In the genomic region with DNA sequence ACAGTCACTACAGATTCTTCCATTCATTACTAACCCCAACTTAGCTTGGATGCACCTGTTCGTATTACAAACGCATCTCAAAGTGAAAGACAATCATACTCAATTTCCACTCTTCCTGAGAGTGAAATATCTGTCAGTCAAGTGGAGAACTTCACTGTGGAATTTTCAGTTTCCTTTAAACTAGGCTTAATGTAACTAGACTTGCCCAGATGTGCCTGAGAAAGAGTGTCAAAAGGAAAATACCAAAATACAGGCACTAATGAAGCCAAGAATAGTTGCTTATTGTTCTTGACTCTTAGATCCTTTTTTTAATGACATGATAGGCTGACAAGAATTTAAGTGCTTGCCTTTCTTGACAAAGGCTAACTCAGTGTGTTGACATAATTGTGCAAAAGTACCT, we compare ENCODE assay signal across 19 cellular contexts.
DNase-seq lines count a peak whose midpoint lies in the region; FAIRE-seq and TF ChIP-seq lines count a peak whose summit lies in the region.
"Had no signal": no experiment of that assay in that cellular context is flagged by ENCODE, and none has a peak within 500 bp of the region (broad histone marks: within the 10 kb centered on the region; RNA-seq: fewer than 3 reads in every experiment).

No MANE protein-coding gene starts in this region.

- H3K4me1 Mint-ChIP-seq in activated CD4-positive, alpha-beta memory T cell treated with anti-CD3 and anti-CD28 coated beads for 36 hours (ENCODE audit: low read depth): no peaks in the 10 kb centered on the region
- H3K4me1 Mint-ChIP-seq: CD8-positive, alpha-beta memory T cell; H9 had no signal

- BruUV-seq in A673 (replicated peaks; lab: Mats Ljungman, UMichigan): no TSS peak

- no peaks in the 10 kb centered on the region for H4K20me1 ChIP-seq in Karpas-422 (ENCODE audit: insufficient read depth, low read depth, low read length)
- H4K20me1 ChIP-seq in fibroblast of lung (ENCODE audit: control insufficient read depth, extremely low read depth, insufficient read depth, low read length): no peaks in the 10 kb centered on the region

- CTCF ChIA-PET in activated CD4-positive, alpha-beta memory T cell treated with anti-CD3 and anti-CD28 coated beads for 36 hours (lab: Charles Lee): no interaction called here
- CTCF ChIA-PET in A673 (lab: Charles Lee): no interaction called here

- H3K27me3 ChIP-seq in Karpas-422 (ENCODE audit: low read length) (no peaks in the 10 kb centered on the region), fibroblast of lung (ENCODE audit: control insufficient read depth, insufficient read depth, low read length) (no peaks in the 10 kb centered on the region), ascending aorta (no peaks in the 10 kb centered on the region), A673 (replicated peaks; ENCODE audit: insufficient read depth, low read depth, low read length, poor library complexity) (no peaks in the 10 kb centered on the region)
- H3K27me3 ChIP-seq: SJSA1 had no signal

- H3K4me1 ChIP-seq in Karpas-422 (ENCODE audit: low read length) (no peaks in the 10 kb centered on the region), fibroblast of lung (ENCODE audit: control insufficient read depth, extremely low read depth, insufficient read depth, low read length) (peaks cover 10% of the 10 kb centered on the region), ascending aorta (no peaks in the 10 kb centered on the region), A673 (ENCODE audit: insufficient read depth, low read length, poor library complexity, severe bottlenecking) (no peaks in the 10 kb centered on the region)
- H3K4me1 ChIP-seq: SJSA1 had no signal

- peaks cover 2% of the 10 kb centered on the region for H3K36me3 Mint-ChIP-seq in activated CD4-positive, alpha-beta memory T cell treated with anti-CD3 and anti-CD28 coated beads for 36 hours

- no peak overlapping the region for H3K9ac ChIP-seq in Karpas-422 (ENCODE audit: low read length)
- H3K9ac ChIP-seq in fibroblast of lung (ENCODE audit: insufficient read depth, low read length): no peak overlapping the region
- H3K9ac ChIP-seq: KMS-11 had no signal

- no peaks in the 10 kb centered on the region for H3K9me2 ChIP-seq in Karpas-422 (replicated peaks; ENCODE audit: insufficient read depth, low read length)

- no peaks in the 10 kb centered on the region for H3K36me3 ChIP-seq in Karpas-422 (ENCODE audit: insufficient read depth, low read length)
- no peaks in the 10 kb centered on the region for H3K36me3 ChIP-seq in fibroblast of lung (ENCODE audit: control insufficient read depth, insufficient read depth, low read length)
- H3K36me3 ChIP-seq in ascending aorta: no peaks in the 10 kb centered on the region
- H3K36me3 ChIP-seq in A673 (ENCODE audit: insufficient read depth, low read length, poor library complexity, severe bottlenecking): no peaks in the 10 kb centered on the region
- H3K36me3 ChIP-seq: SJSA1 had no signal

- POLR2A ChIA-PET in activated CD4-positive, alpha-beta memory T cell treated with anti-CD3 and anti-CD28 coated beads for 36 hours (lab: Charles Lee): no interaction called here
- POLR2A ChIA-PET in A673 (lab: Charles Lee; ENCODE audit: low non-redundant PET): no interaction called here

- no peak overlapping the region for H3K4me3 Mint-ChIP-seq in activated CD4-positive, alpha-beta memory T cell treated with anti-CD3 and anti-CD28 coated beads for 36 hours
- H3K4me3 Mint-ChIP-seq: CD8-positive, alpha-beta memory T cell; H9 had no signal

- TF ChIP-seq CTCF in D721Med (IDR thresholded peaks at IDR 0.05; ENCODE audit: insufficient read depth, missing control alignments) (no peak), fibroblast of lung (conservative IDR thresholded peaks at IDR 0.05 in 1 of 2, IDR thresholded peaks at IDR 0.05 in 1 of 2; ENCODE audit: low read depth in 1 of 2, low read length in 2 of 2) (no peak), ascending aorta (IDR thresholded peaks at IDR 0.05) (no peak), A673 (conservative IDR thresholded peaks at IDR 0.05; ENCODE audit: low read depth, low read length) (no peak)

- H3K27ac ChIP-seq in Karpas-422 (ENCODE audit: low read length) (no peak overlapping the region), fibroblast of lung (ENCODE audit: insufficient read depth, low read length) (peak overlapping the region; percentile 67), ascending aorta (no peak overlapping the region), A673 (ENCODE audit: low read depth, low read length, poor library complexity, severe bottlenecking) (no peak overlapping the region)
- H3K27ac ChIP-seq: HL-60, KMS-11, RWPE1, SJSA1 had no signal

- H3K4me2 ChIP-seq in Karpas-422 (ENCODE audit: low read depth, low read length, poor library complexity, severe bottlenecking) (no peak overlapping the region), fibroblast of lung (ENCODE audit: extremely low read depth, insufficient read depth, low read length) (peak overlapping the region; percentile 13)
- H3K4me2 ChIP-seq: KMS-11 had no signal

- no peak for DNase-seq in D721Med (ENCODE audit: insufficient read length, low spot score)
- DNase-seq in Karpas-422: peak; percentile 32
- no peak for DNase-seq in fibroblast of lung (ENCODE audit: low read depth in 2 of 2)
- DNase-seq in pulmonary artery endothelial cell (ENCODE audit: low read depth, low spot score): peak; percentile 5
- DNase-seq in activated CD4-positive, alpha-beta memory T cell treated with anti-CD3 and anti-CD28 coated beads for 36 hours: no peak
- no peak for DNase-seq in ascending aorta (ENCODE audit: low spot score in 2 of 2)
- DNase-seq in A673 (ENCODE audit: low spot score): no peak
- DNase-seq: C1 segment of cervical spinal cord; CD8-positive, alpha-beta memory T cell; DND-41; H9; NCI-H1417 treated with DMSO at 0.1 percent for 48 hours; NCI-H187 treated with DMSO at 0.1 percent for 48 hours; NCI-H2227 treated with DMSO at 0.1 percent for 48 hours; NCI-H524 treated with DMSO at 0.1 percent for 48 hours had no signal

- H3K27ac Mint-ChIP-seq in activated CD4-positive, alpha-beta memory T cell treated with anti-CD3 and anti-CD28 coated beads for 36 hours: no peak overlapping the region
- H3K27ac Mint-ChIP-seq: CD8-positive, alpha-beta memory T cell; H9 had no signal

- FAIRE-seq in D721Med (lab: Jason Lieb, UNC): peak; percentile 56

- H3K9me3 ChIP-seq in Karpas-422 (ENCODE audit: low read length): no peaks in the 10 kb centered on the region
- H3K9me3 ChIP-seq in fibroblast of lung (ENCODE audit: control insufficient read depth, insufficient read depth, low read depth, low read length): no peaks in the 10 kb centered on the region
- peaks cover 0 to 3% of the 10 kb centered on the region in 2 donors for H3K9me3 ChIP-seq in ascending aorta
- no peaks in the 10 kb centered on the region for H3K9me3 ChIP-seq in A673 (ENCODE audit: low read depth, low read length, poor library complexity, severe bottlenecking)
- H3K9me3 ChIP-seq: SJSA1 had no signal

- H3K79me2 ChIP-seq in Karpas-422 (ENCODE audit: low read length) (no peaks in the 10 kb centered on the region), fibroblast of lung (ENCODE audit: control insufficient read depth, insufficient read depth, low read length) (no peaks in the 10 kb centered on the region)

- intact Hi-C loops in activated CD4-positive, alpha-beta memory T cell treated with anti-CD3 and anti-CD28 coated beads for 36 hours (cut with micrococcal nuclease): no loop called here
- intact Hi-C loops in ascending aorta (cut with DNase I) (no loop called here), A673 (cut with micrococcal nuclease; ENCODE audit: unreplicated experiment) (no loop called here)

- H3K27me3 Mint-ChIP-seq in activated CD4-positive, alpha-beta memory T cell treated with anti-CD3 and anti-CD28 coated beads for 36 hours: no peaks in the 10 kb centered on the region

- no peak overlapping the region for H2AFZ ChIP-seq in Karpas-422 (ENCODE audit: low read length)
- H2AFZ ChIP-seq in fibroblast of lung (ENCODE audit: low read length): no peak overlapping the region

- H3K9me3 Mint-ChIP-seq in activated CD4-positive, alpha-beta memory T cell treated with anti-CD3 and anti-CD28 coated beads for 36 hours: peaks cover 15% of the 10 kb centered on the region

- H3K4me3 ChIP-seq in Karpas-422 (ENCODE audit: low read length): no peak overlapping the region
- H3K4me3 ChIP-seq in fibroblast of lung (replicated peaks in 1 of 4; ENCODE audit: control extremely low read depth in 1 of 4, insufficient read depth in 1 of 4, low read depth in 3 of 4, low read length in 4 of 4): no peak overlapping the region
- no peak overlapping the region for H3K4me3 ChIP-seq in ascending aorta
- H3K4me3 ChIP-seq in A673 (ENCODE audit: low read depth, low read length, poor library complexity, severe bottlenecking): no peak overlapping the region
- H3K4me3 ChIP-seq: SJSA1 had no signal

Comparison
In these comparisons a context has a peak if more than half of its experiments do, and no peak if none do; other contexts are left out.
1. DNase-seq: peak in Karpas-422 (single experiment) and pulmonary artery endothelial cell (single experiment); none in D721Med (single experiment), fibroblast of lung (0 of 2), activated CD4-positive, alpha-beta memory T cell treated with anti-CD3 and anti-CD28 coated beads for 36 hours (single experiment), ascending aorta (0 of 2) and A673 (single experiment).